8 cellular contexts compared by ENCODE assay signal in the genomic region with DNA sequence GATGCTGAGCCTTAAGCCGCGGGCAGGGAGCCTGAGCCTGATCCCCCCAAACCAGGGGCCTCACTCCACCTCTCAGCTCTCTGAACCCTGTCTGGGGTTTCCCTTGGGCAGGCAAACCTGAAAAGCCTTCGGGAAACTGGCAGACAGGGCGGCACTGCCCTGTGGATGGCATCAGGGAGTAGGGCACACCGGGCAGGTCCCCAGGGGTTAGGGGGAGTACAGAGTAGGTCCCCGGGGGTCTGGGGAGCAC. TPM values are rescaled to one million over a fixed set of nuclear protein-coding genes. Genes with fewer than 3 reads are reported as not detected.
A peak's percentile ranks its signal among the peaks of the same experiment; 100 is the strongest.
DNase-seq lines count a peak whose midpoint lies in the region; ATAC-seq, FAIRE-seq and TF ChIP-seq lines count a peak whose summit lies in the region.

No MANE protein-coding gene starts in this region.

- no peak for DNase-seq in small intestine
- DNase-seq in NCI-H187 treated with DMSO at 0.1 percent for 48 hours (lab: John Stamatoyannopoulos, UW), result no peak
- no peak for DNase-seq in NCI-H524 treated with DMSO at 0.1 percent for 48 hours (lab: John Stamatoyannopoulos, UW)

- no peak for FAIRE-seq in small intestine (lab: Jason Lieb, UNC)

- H3K27me3 ChIP-seq in gastroesophageal sphincter (no peaks in the 10 kb centered on the region), small intestine (ENCODE audit: control insufficient read depth in 2 of 2, insufficient read depth in 2 of 2, low read length in 2 of 2) (no peaks in the 10 kb centered on the region)

- H3K9me3 ChIP-seq in gastroesophageal sphincter (no peaks in the 10 kb centered on the region), small intestine (ENCODE audit: control insufficient read depth, low read depth) (no peaks in the 10 kb centered on the region)

- ATAC-seq in gastroesophageal sphincter, result no peak
- no peak for ATAC-seq in GM19023 (IDR thresholded peaks at IDR 0.05; ENCODE audit: unreplicated experiment)
- ATAC-seq in HG03354 (IDR thresholded peaks at IDR 0.05; ENCODE audit: poor library complexity, severe bottlenecking, unreplicated experiment), result no peak

- H3K4me3 ChIP-seq in GM12875 (ENCODE audit: low read depth, low read length), result peak overlapping the region; percentile 59
- H3K4me3 ChIP-seq in gastroesophageal sphincter, result peak overlapping the region in 1 of 2 donors; percentile 47
- no peak overlapping the region for H3K4me3 ChIP-seq in small intestine (ENCODE audit: low read depth in 1 of 2, low read length in 2 of 2)

- H3K36me3 ChIP-seq in gastroesophageal sphincter (peaks cover 0 to 79% of the 10 kb centered on the region in 2 donors), small intestine (ENCODE audit: control insufficient read depth in 2 of 2, insufficient read depth in 2 of 2, low read length in 2 of 2) (peaks cover 19 to 24% of the 10 kb centered on the region in 2 donors)

- H3K27ac ChIP-seq in VCaP (peak overlapping the region; percentile 78), gastroesophageal sphincter (peak overlapping the region; percentile 79 to 99 (median 96)), small intestine (ENCODE audit: low read depth in 1 of 2, low read length in 1 of 2) (peak overlapping the region; percentile 76 to 92)

- no peak for TF ChIP-seq CTCF in GM12875 (IDR thresholded peaks at IDR 0.05; ENCODE audit: borderline replicate concordance, insufficient read depth, low read depth, low read length)
- no peak for TF ChIP-seq CTCF in VCaP (conservative IDR thresholded peaks at IDR 0.05)
- no peak for TF ChIP-seq CTCF in gastroesophageal sphincter (IDR thresholded peaks at IDR 0.05)

- no peak for TF ChIP-seq POLR2A in gastroesophageal sphincter (IDR thresholded peaks at IDR 0.05)

- H3K4me1 ChIP-seq in gastroesophageal sphincter, result peaks cover 0 to 93% (median 51%) of the 10 kb centered on the region in 3 donors
- peaks cover 3 to 9% of the 10 kb centered on the region in 2 donors for H3K4me1 ChIP-seq in small intestine (ENCODE audit: control insufficient read depth in 2 of 2, insufficient read depth in 1 of 2, low read depth in 1 of 2, low read length in 1 of 2)

- no CpG with 5 or more reads among the region's 6 CpGs for WGBS in gastroesophageal sphincter (ENCODE audit: low coverage in 1 of 2), 2 donors
- 65 to 70% (median 67%) methylated on average over 6 of the region's 6 CpGs for WGBS in small intestine, 3 donors

- no peak for TF ChIP-seq EP300 in gastroesophageal sphincter (IDR thresholded peaks at IDR 0.05)

RNA-seq across cellular contexts. Expression of a gene that starts 9.7 kb away (rescaled TPM):
- 100 to 1,000 TPM in 3 of 4 donors, 10 to 100 TPM in 1; 98.4 to 195 (median 173) TPM for total RNA-seq in gastroesophageal sphincter
- polyA plus RNA-seq in small intestine, result 10 to 100 TPM; 47.6 to 97.7 (median 80.1) TPM

RNA-seq across cellular contexts. Expression of a gene that starts 25.8 kb away (rescaled TPM):
- total RNA-seq in gastroesophageal sphincter, result 100 to 1,000 TPM in 1 of 4 donors, 10 to 100 TPM in 3; 44.0 to 125 (median 59.9) TPM
- polyA plus RNA-seq in small intestine, result 10 to 100 TPM; 32.7 to 60.9 (median 45.2) TPM

RNA-seq across cellular contexts. Expression of a gene that starts 54.8 kb away (rescaled TPM):
- total RNA-seq in gastroesophageal sphincter, result 10 to 100 TPM; 29.0 to 69.9 (median 38.6) TPM
- 10 to 100 TPM in 2 of 3 donors, 1 to 10 TPM in 1; 7.6 to 16.3 (median 12.7) TPM for polyA plus RNA-seq in small intestine

RNA-seq across cellular contexts. Expression of a gene that starts 55.4 kb away (rescaled TPM):
- 10 to 100 TPM in 1 of 4 donors, 1 to 10 TPM in 3; 2.4 to 17.3 (median 4.3) TPM for total RNA-seq in gastroesophageal sphincter
- 1 to 10 TPM; 3.5 to 5.8 (median 4.8) TPM for polyA plus RNA-seq in small intestine
